ENCODE assay signal across 10 cellular contexts in the genomic region with DNA sequence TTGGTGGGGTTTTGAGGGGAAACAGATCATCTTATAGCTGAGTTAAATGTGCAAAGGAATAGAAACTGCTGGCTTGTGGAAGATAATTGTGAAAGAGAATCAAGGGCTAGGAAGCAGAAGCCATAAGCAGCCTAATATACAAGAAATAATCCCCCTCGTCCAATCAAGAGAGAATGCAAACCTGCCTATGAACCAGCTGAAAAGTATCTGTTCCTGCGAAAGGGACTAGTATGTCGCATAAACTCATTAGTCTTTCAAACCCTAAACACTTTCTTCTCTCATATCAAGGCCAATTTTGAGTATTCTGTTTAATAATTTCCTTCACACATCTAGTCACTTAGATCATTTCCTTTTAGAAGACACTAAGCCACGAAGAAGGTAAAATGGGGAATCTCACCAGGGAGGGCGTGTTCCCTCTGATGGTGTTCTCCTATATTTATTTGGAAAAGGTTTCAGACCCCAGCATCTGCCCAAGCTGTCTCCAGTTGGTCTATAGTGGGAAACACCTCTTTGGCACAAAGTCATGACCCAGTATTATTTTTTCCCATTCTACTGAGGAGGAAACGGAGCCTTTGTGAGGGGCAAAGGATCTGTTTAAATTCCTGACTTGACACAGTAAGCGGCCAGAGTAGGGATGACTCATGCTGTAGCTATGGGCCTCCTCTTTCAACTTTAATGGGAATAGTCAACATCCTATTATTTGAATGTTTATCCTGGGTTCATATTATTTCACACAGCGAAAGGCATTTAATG.
DNase-seq lines count a peak whose midpoint lies in the region; ATAC-seq, FAIRE-seq and TF ChIP-seq lines count a peak whose summit lies in the region.
"Had no signal": no experiment of that assay in that cellular context is flagged by ENCODE, and none has a peak within 500 bp of the region (broad histone marks: within the 10 kb centered on the region; RNA-seq: fewer than 3 reads in every experiment).

No MANE protein-coding gene starts in this region.

- H3K4me3 Mint-ChIP-seq in chondrocyte (ENCODE audit: unreplicated experiment) = no peak overlapping the region
- no peak overlapping the region for H3K4me3 Mint-ChIP-seq in T-helper 2 cell treated with Interferon-gamma antibody and Interleukin-4, amounts not matched to agents 5 μg/mL and 100 μg/mL, for 36 hours

- DNase-seq in HTR-8/SVneo (ENCODE audit: insufficient read length, low spot score) (peak; percentile 58), chondrocyte (ENCODE audit: low spot score) (no peak), right lobe of liver (no peak), DMS114 treated with DMSO at 0.1 percent for 48 hours (lab: John Stamatoyannopoulos, UW; ENCODE audit: unreplicated experiment) (no peak)
- DNase-seq in T-helper 2 cell treated with Interferon-gamma antibody and Interleukin-4, amounts not matched to agents 5 μg/mL and 100 μg/mL, for 36 hours (ENCODE audit: low spot score) = no peak
- no peak for DNase-seq in NK-92 treated with Interleukin-12 subunit alpha and Interleukin-12 subunit beta, amount 100 ng/mL, for 24 hours (lab: John Stamatoyannopoulos, UW)
- DNase-seq: GF-D8, T-helper 9 cell had no signal

- peaks cover 15% of the 10 kb centered on the region for H3K4me1 ChIP-seq in ACC112 (ENCODE audit: control insufficient read depth, insufficient read depth, low read length, unreplicated experiment)
- peaks cover 0 to 9% (median 4%) of the 10 kb centered on the region in 4 donors for H3K4me1 ChIP-seq in right lobe of liver

- TF ChIP-seq CTCF in chondrocyte (IDR thresholded peaks at IDR 0.05) (no peak), right lobe of liver (IDR thresholded peaks at IDR 0.05) (no peak)

- H3K36me3 ChIP-seq in ACC112 (ENCODE audit: insufficient read depth, low read length) (no peaks in the 10 kb centered on the region), right lobe of liver (no peaks in the 10 kb centered on the region)

- H3K27me3 ChIP-seq in ACC112 (ENCODE audit: insufficient read depth, low read length) = no peaks in the 10 kb centered on the region
- no peaks in the 10 kb centered on the region for H3K27me3 ChIP-seq in right lobe of liver

- no peaks in the 10 kb centered on the region for H3K36me3 Mint-ChIP-seq in chondrocyte (ENCODE audit: low read depth)
- no peaks in the 10 kb centered on the region for H3K36me3 Mint-ChIP-seq in T-helper 2 cell treated with Interferon-gamma antibody and Interleukin-4, amounts not matched to agents 5 μg/mL and 100 μg/mL, for 36 hours (ENCODE audit: low read depth)

- 50% methylated on average over 8 of the region's 8 CpGs for WGBS in right lobe of liver (ENCODE audit: insufficient coverage, low coverage, low lambda C conversion rate, missing lambda C conversion rate)

- peaks cover 22% of the 10 kb centered on the region for H3K4me1 Mint-ChIP-seq in chondrocyte (ENCODE audit: low read depth)
- peaks cover 2% of the 10 kb centered on the region for H3K4me1 Mint-ChIP-seq in T-helper 2 cell treated with Interferon-gamma antibody and Interleukin-4, amounts not matched to agents 5 μg/mL and 100 μg/mL, for 36 hours (ENCODE audit: low read depth)

- FAIRE-seq in HTR-8/SVneo (lab: Jason Lieb, UNC) = no peak

- H3K9me3 ChIP-seq in right lobe of liver = no peaks in the 10 kb centered on the region

- no peaks in the 10 kb centered on the region for H3K27me3 Mint-ChIP-seq in chondrocyte (ENCODE audit: low read depth)
- no peaks in the 10 kb centered on the region for H3K27me3 Mint-ChIP-seq in T-helper 2 cell treated with Interferon-gamma antibody and Interleukin-4, amounts not matched to agents 5 μg/mL and 100 μg/mL, for 36 hours (ENCODE audit: low read depth)

- ATAC-seq in right lobe of liver = peak; percentile 17 to 71 (median 46)
- no peak for ATAC-seq in GM18858 (IDR thresholded peaks at IDR 0.05; ENCODE audit: unreplicated experiment)

- intact Hi-C loops in right lobe of liver (cut with DNase I) = loop anchor here in 1 of 2 donors (10.0 kb wide), 1 partner anchor 55 kb away; no protein-coding TSS in a partner anchor

- H3K4me3 ChIP-seq in ACC112 (ENCODE audit: low read depth, low read length) = no peak overlapping the region
- no peak overlapping the region for H3K4me3 ChIP-seq in right lobe of liver

- H3K27ac Mint-ChIP-seq in chondrocyte (ENCODE audit: unreplicated experiment) = peak overlapping the region; percentile 55
- no peak overlapping the region for H3K27ac Mint-ChIP-seq in T-helper 2 cell treated with Interferon-gamma antibody and Interleukin-4, amounts not matched to agents 5 μg/mL and 100 μg/mL, for 36 hours

- no peaks in the 10 kb centered on the region for H3K79me2 ChIP-seq in ACC112 (ENCODE audit: control insufficient read depth, insufficient read depth, low read length, unreplicated experiment)

- no peak for TF ChIP-seq POLR2A in right lobe of liver (IDR thresholded peaks at IDR 0.05)

- peak overlapping the region; percentile 44 for H3K27ac ChIP-seq in ACC112 (ENCODE audit: low read depth, low read length)
- H3K27ac ChIP-seq in right lobe of liver = peak overlapping the region in 1 of 3 donors; percentile 36

- no peak overlapping the region for H2AFZ ChIP-seq in ACC112 (ENCODE audit: low read length, unreplicated experiment)

- no peaks in the 10 kb centered on the region for H3K9me3 Mint-ChIP-seq in chondrocyte (ENCODE audit: low read depth)
- no peaks in the 10 kb centered on the region for H3K9me3 Mint-ChIP-seq in T-helper 2 cell treated with Interferon-gamma antibody and Interleukin-4, amounts not matched to agents 5 μg/mL and 100 μg/mL, for 36 hours
